ENCODE assay signal across 24 cellular contexts in genomic region chr2:149258531-149258930, GRCh38.
DNase-seq lines count a peak whose midpoint lies in the region; ATAC-seq, FAIRE-seq and TF ChIP-seq lines count a peak whose summit lies in the region.
"Had no signal": no experiment of that assay in that cellular context is flagged by ENCODE, and none has a peak within 500 bp of the region (broad histone marks: within the 10 kb centered on the region; RNA-seq: fewer than 3 reads in every experiment).

No MANE protein-coding gene starts in this region.

- H3K79me1 ChIP-seq in H1 (ENCODE audit: low read depth, low read length), result no peaks in the 10 kb centered on the region

- no peak overlapping the region for H3K23ac ChIP-seq in H1 (ENCODE audit: insufficient read length)

- H3K9me3 Mint-ChIP-seq in GM23338, result peaks cover 7% of the 10 kb centered on the region; the same call in 1 of the 3 replicates
- peaks cover 7% of the 10 kb centered on the region for H3K9me3 Mint-ChIP-seq in activated CD4-positive, alpha-beta memory T cell treated with anti-CD3 and anti-CD28 coated beads, Interleukin-2, amount 10 ng/mL, durations not matched to agents 7 days and 5 days

- H3F3A ChIP-seq in GM23338 (replicated peaks; ENCODE audit: low read depth), result no peaks in the 10 kb centered on the region

- H3K36me3 Mint-ChIP-seq in GM23338 (ENCODE audit: low read depth), result peaks cover 9% of the 10 kb centered on the region; the same call in 1 of the 3 replicates
- no peaks in the 10 kb centered on the region for H3K36me3 Mint-ChIP-seq in activated CD4-positive, alpha-beta memory T cell treated with anti-CD3 and anti-CD28 coated beads, Interleukin-2, amount 10 ng/mL, durations not matched to agents 7 days and 5 days (ENCODE audit: low read depth)

- no peaks in the 10 kb centered on the region for H3K27me3 Mint-ChIP-seq in GM23338 (ENCODE audit: insufficient read depth, low read depth, poor library complexity)
- peaks cover 13% of the 10 kb centered on the region for H3K27me3 Mint-ChIP-seq in activated CD4-positive, alpha-beta memory T cell treated with anti-CD3 and anti-CD28 coated beads, Interleukin-2, amount 10 ng/mL, durations not matched to agents 7 days and 5 days

- H3K23me2 ChIP-seq in H1 (ENCODE audit: low read depth, low read length), result no peaks in the 10 kb centered on the region; the same call in 1 of the 2 replicates

- H3K9me2 ChIP-seq in GM23338 (ENCODE audit: insufficient read depth), result 0 out of 2 replicates have a peak, but pooled peaks cover 2% of the 10 kb centered on the region

- H3K9ac ChIP-seq in H1 (replicated peaks in 1 of 4; ENCODE audit: extremely low read depth in 1 of 4, low read depth in 3 of 4, low read length in 3 of 4), result no peak overlapping the region

- no peak overlapping the region for H4K91ac ChIP-seq in H1 (replicated peaks; ENCODE audit: insufficient read length, low read length)

- no peak overlapping the region for H2BK120ac ChIP-seq in H1 (replicated peaks; ENCODE audit: low read depth, low read length)

- TF ChIP-seq EP300 in Ishikawa (IDR thresholded peaks at IDR 0.05; ENCODE audit: borderline replicate concordance) (no peak), H1 (IDR thresholded peaks at IDR 0.05; ENCODE audit: borderline replicate concordance in 1 of 2, low read depth in 2 of 2, low read length in 2 of 2) (no peak)

- ATAC-seq in GM23338 (peak; percentile 85), HG02678 (IDR thresholded peaks at IDR 0.05; ENCODE audit: unreplicated experiment) (no peak)
- ATAC-seq: activated CD8-positive, alpha-beta T cell treated with anti-CD3 and anti-CD28 coated beads, Interleukin-2, amount 10 ng/mL, durations not matched to agents 7 days and 5 days; activated naive CD4-positive, alpha-beta T cell treated with anti-CD3 and anti-CD28 coated beads, Interleukin-2, amount 50 U/mL, for 72 hours; activated T-cell treated with anti-CD3 and anti-CD28 coated beads, Interleukin-2, amount 50 U/mL, for 4 hours; psoas muscle; Right ventricle myocardium inferior had no signal

- DNase-seq in GM23338 (ENCODE audit: low spot score) (peak; percentile 38), H1 (ENCODE audit: low read depth in 1 of 2, low spot score in 2 of 2) (no peak), myocyte (ENCODE audit: low read depth) (peak; percentile 3), NCI-H2029 (lab: John Stamatoyannopoulos, UW) (no peak)
- DNase-seq in activated T-cell treated with anti-CD3 and anti-CD28 coated beads, Interleukin-2, amount 50 U/mL, for 48 hours, result no peak
- DNase-seq in activated CD4-positive, alpha-beta memory T cell treated with anti-CD3 and anti-CD28 coated beads, Interleukin-2, amount 10 ng/mL, durations not matched to agents 7 days and 5 days, result no peak
- DNase-seq: activated B cell treated with CpG ODN at 0.5 μM for 24 hours; activated CD8-positive, alpha-beta T cell treated with anti-CD3 and anti-CD28 coated beads, Interleukin-2, amount 10 ng/mL, durations not matched to agents 7 days and 5 days; activated T-cell treated with anti-CD3 and anti-CD28 coated beads, Interleukin-2, amount 50 U/mL, for 4 hours; AML-193; H7; kidney glomerular epithelial cell; mesenchymal stem cell; NCI-H2029 treated with DMSO at 0.1 percent for 48 hours; NCI-H526 treated with DMSO at 0.1 percent for 48 hours; psoas muscle; T-helper 2 cell had no signal

- no peak for TF ChIP-seq POLR2A in H1 (IDR thresholded peaks at IDR 0.05; ENCODE audit: control extremely low read depth in 1 of 2, low read depth in 2 of 2, low read length in 2 of 2)

- H3K56ac ChIP-seq in H1 (replicated peaks; ENCODE audit: insufficient read length, low read depth, low read length), result no peak overlapping the region

- no peak overlapping the region for H2BK15ac ChIP-seq in H1 (ENCODE audit: low read length)

- TF ChIP-seq RAD21 in Ishikawa (IDR thresholded peaks at IDR 0.05; ENCODE audit: low read depth), result 0 out of 2 replicates have a peak, but pooled peaks have one; percentile 14
- peak; percentile 39 to 61 for TF ChIP-seq RAD21 in H1 (IDR thresholded peaks at IDR 0.05 in 1 of 2, conservative IDR thresholded peaks at IDR 0.05 in 1 of 2; ENCODE audit: low read depth in 2 of 2, low read length in 2 of 2)

- H2BK12ac ChIP-seq in H1 (ENCODE audit: low read depth, low read length), result no peak overlapping the region

- no peak overlapping the region for H4K8ac ChIP-seq in H1 (ENCODE audit: extremely low read depth, insufficient read depth, low read length)

- H3K27ac ChIP-seq in GM23338 (ENCODE audit: low read depth) (no peak overlapping the region), H1 (ENCODE audit: low read depth, low read length) (no peak overlapping the region)
- H3K27ac ChIP-seq: hepatocyte, psoas muscle had no signal

- H3K4ac ChIP-seq in H1 (replicated peaks; ENCODE audit: insufficient read length, low read depth, low read length), result no peak overlapping the region

- H3K18ac ChIP-seq in H1 (ENCODE audit: extremely low read depth, low read length), result no peak overlapping the region

- POLR2A ChIA-PET in H1 (lab: Charles Lee; ENCODE audit: partially characterized antibody), result no interaction called here
- POLR2A ChIA-PET in activated CD4-positive, alpha-beta memory T cell treated with anti-CD3 and anti-CD28 coated beads, Interleukin-2, amount 10 ng/mL, durations not matched to agents 7 days and 5 days (lab: Charles Lee), result no interaction called here

- no peak overlapping the region for H4K5ac ChIP-seq in H1 (ENCODE audit: insufficient read length, low read depth, low read length)

- H2AFZ ChIP-seq in GM23338 (no peak overlapping the region), H1 (ENCODE audit: low read length) (no peak overlapping the region)
- H2AFZ ChIP-seq: hepatocyte had no signal

- H2BK20ac ChIP-seq in H1 (ENCODE audit: low read length), result no peak overlapping the region

- H3K4me3 Mint-ChIP-seq in GM23338, result no peak overlapping the region
- no peak overlapping the region for H3K4me3 Mint-ChIP-seq in activated CD4-positive, alpha-beta memory T cell treated with anti-CD3 and anti-CD28 coated beads, Interleukin-2, amount 10 ng/mL, durations not matched to agents 7 days and 5 days
- H3K4me3 Mint-ChIP-seq: activated B cell treated with CpG ODN at 0.5 μM for 24 hours; activated CD8-positive, alpha-beta T cell treated with anti-CD3 and anti-CD28 coated beads, Interleukin-2, amount 10 ng/mL, durations not matched to agents 7 days and 5 days; activated T-cell treated with anti-CD3 and anti-CD28 coated beads, Interleukin-2, amount 50 U/mL, for 4 hours; nephron had no signal

- H3K4me1 ChIP-seq in GM23338 (ENCODE audit: insufficient read depth), result peaks cover 8% of the 10 kb centered on the region
- peaks cover 0 to 4% (median 2%) of the 10 kb centered on the region in 4 experiments; a peak in 2 of 7 replicates for H3K4me1 ChIP-seq in H1 (replicated peaks in 1 of 4; ENCODE audit: control insufficient read depth in 3 of 4, insufficient read depth in 4 of 4, low read length in 3 of 4)
- H3K4me1 ChIP-seq: psoas muscle had no signal

- no peaks in the 10 kb centered on the region for H3K9me3 ChIP-seq in H1 (ENCODE audit: insufficient read depth in 2 of 2, low read depth in 1 of 2, low read length in 1 of 2)
- H3K9me3 ChIP-seq: psoas muscle had no signal

- CTCF ChIA-PET in H1 (lab: Charles Lee; ENCODE audit: partially characterized antibody), result interaction anchor here (1.0 to 1.9 kb wide), 5 partner anchors 8 to 218 kb away, joined by 3 to 5 read pairs (median 3); no protein-coding TSS in a partner anchor
- CTCF ChIA-PET in activated CD4-positive, alpha-beta memory T cell treated with anti-CD3 and anti-CD28 coated beads, Interleukin-2, amount 10 ng/mL, durations not matched to agents 7 days and 5 days (lab: Charles Lee), result no interaction called here

- H3K79me2 ChIP-seq in GM23338 (replicated peaks; ENCODE audit: insufficient read depth) (no peaks in the 10 kb centered on the region), H1 (ENCODE audit: control insufficient read depth in 1 of 2, insufficient read depth in 2 of 2, low read length in 2 of 2) (no peaks in the 10 kb centered on the region)
- H3K79me2 ChIP-seq: hepatocyte had no signal

- no peak overlapping the region for H2AK5ac ChIP-seq in H1 (ENCODE audit: low read depth, low read length)

- peaks cover 12% of the 10 kb centered on the region for H3K4me1 Mint-ChIP-seq in GM23338
- no peaks in the 10 kb centered on the region for H3K4me1 Mint-ChIP-seq in activated CD4-positive, alpha-beta memory T cell treated with anti-CD3 and anti-CD28 coated beads, Interleukin-2, amount 10 ng/mL, durations not matched to agents 7 days and 5 days
- H3K4me1 Mint-ChIP-seq: activated B cell treated with CpG ODN at 0.5 μM for 24 hours had no signal

- FAIRE-seq in H1 (lab: Jason Lieb, UNC), result peak; percentile 70
- FAIRE-seq: colon had no signal

- H3K4me3 ChIP-seq in GM23338, result no peak overlapping the region
- H3K4me3 ChIP-seq in H1 (ENCODE audit: extremely low read depth in 1 of 4, insufficient read depth in 2 of 4, low read depth in 3 of 4, low read length in 4 of 4), result no peak overlapping the region
- H3K4me3 ChIP-seq: hepatocyte, psoas muscle had no signal

- no peak overlapping the region for H3K27ac Mint-ChIP-seq in GM23338
- no peak overlapping the region for H3K27ac Mint-ChIP-seq in activated CD4-positive, alpha-beta memory T cell treated with anti-CD3 and anti-CD28 coated beads, Interleukin-2, amount 10 ng/mL, durations not matched to agents 7 days and 5 days
- H3K27ac Mint-ChIP-seq: activated B cell treated with CpG ODN at 0.5 μM for 24 hours; activated CD8-positive, alpha-beta T cell treated with anti-CD3 and anti-CD28 coated beads, Interleukin-2, amount 10 ng/mL, durations not matched to agents 7 days and 5 days; activated naive CD4-positive, alpha-beta T cell treated with anti-CD3 and anti-CD28 coated beads, Interleukin-2, amount 50 U/mL, for 72 hours had no signal

- H4K20me1 ChIP-seq in GM23338 (replicated peaks; ENCODE audit: insufficient read depth) (no peaks in the 10 kb centered on the region), H1 (replicated peaks in 1 of 2; ENCODE audit: control insufficient read depth in 1 of 2, insufficient read depth in 2 of 2, low read length in 2 of 2) (no peaks in the 10 kb centered on the region)

- no peaks in the 10 kb centered on the region for H3K36me3 ChIP-seq in GM23338 (ENCODE audit: insufficient read depth)
- H3K36me3 ChIP-seq in H1 (ENCODE audit: control insufficient read depth in 2 of 4, insufficient read depth in 4 of 4, low read length in 3 of 4), result no peaks in the 10 kb centered on the region; a peak in 1 of 8 replicates

- H3K14ac ChIP-seq in H1 (ENCODE audit: insufficient read length), result no peak overlapping the region

- H3K4me2 ChIP-seq in GM23338 (no peak overlapping the region), H1 (ENCODE audit: insufficient read depth in 1 of 2, low read depth in 2 of 2, low read length in 2 of 2) (no peak overlapping the region)
- H3K4me2 ChIP-seq: hepatocyte had no signal

- TF ChIP-seq CTCF in GM23338 (conservative IDR thresholded peaks at IDR 0.05; ENCODE audit: low read depth in 2 of 2) (peak; percentile 32 to 38; a peak in 3 of 4 replicates), H1 (IDR thresholded peaks at IDR 0.05; ENCODE audit: control extremely low read depth in 1 of 3, insufficient read depth in 1 of 3, low read depth in 1 of 3, low read length in 3 of 3) (peak in 2 of 3 experiments; percentile 22 to 50; a peak in 2 of 4 replicates)

- no peak overlapping the region for H2BK5ac ChIP-seq in H1 (ENCODE audit: low read depth, low read length)

- H3K27me3 ChIP-seq in GM23338 (ENCODE audit: insufficient read depth) (no peaks in the 10 kb centered on the region), H1 (replicated peaks in 1 of 4; ENCODE audit: control insufficient read depth in 3 of 4, extremely low read depth in 1 of 4, insufficient read depth in 3 of 4, low read length in 3 of 4) (no peaks in the 10 kb centered on the region)
- H3K27me3 ChIP-seq: hepatocyte had no signal

Comparison
In these comparisons a context has a peak if more than half of its experiments do, and no peak if none do; other contexts are left out.
1. DNase-seq: peak in GM23338 (single experiment) and myocyte (single experiment); none in H1 (0 of 2), NCI-H2029 (single experiment), activated T-cell treated with anti-CD3 and anti-CD28 coated beads, Interleukin-2, amount 50 U/mL, for 48 hours (0 of 2) and activated CD4-positive, alpha-beta memory T cell treated with anti-CD3 and anti-CD28 coated beads, Interleukin-2, amount 10 ng/mL, durations not matched to agents 7 days and 5 days (single experiment).